Comparison of ENCODE assay signal across 1 cellular context in the genomic region with DNA sequence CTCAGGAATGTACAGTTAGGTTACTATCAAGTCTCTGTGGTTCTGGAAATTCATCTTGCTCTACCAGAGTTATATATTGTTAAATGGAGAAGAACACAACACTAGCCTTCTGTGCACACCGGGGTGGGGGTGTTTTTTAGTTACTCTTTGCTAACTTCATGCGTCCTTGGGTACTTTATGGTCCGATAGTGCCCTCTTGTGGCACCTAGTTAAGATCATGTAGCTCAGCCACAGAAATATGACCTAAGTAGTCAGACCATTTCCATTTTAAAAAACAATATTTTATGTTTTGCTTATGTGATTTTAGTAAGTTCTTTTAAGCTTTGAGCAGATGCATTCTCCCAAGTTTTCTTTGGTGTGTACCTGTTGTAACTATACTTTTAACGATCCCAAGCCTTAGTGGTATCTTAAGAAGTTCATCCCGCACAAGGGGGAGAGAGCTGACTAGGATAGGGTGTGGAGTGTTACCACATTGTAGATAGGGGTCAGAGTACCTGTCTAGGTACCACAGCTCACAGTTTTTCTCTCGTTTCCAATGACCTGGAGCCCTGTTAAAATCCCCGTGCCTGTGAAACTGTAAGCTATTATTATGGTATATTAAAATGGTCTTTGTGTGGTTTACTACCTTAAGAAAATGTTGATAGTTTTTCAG.
A peak's percentile ranks its signal among the peaks of the same experiment; 100 is the strongest.
TF ChIP-seq lines count a peak whose summit lies in the region.

No MANE protein-coding gene starts in this region.

TF ChIP-seq in GM12878, 131 proteins besides CTCF, POLR2A, EP300 and RAD21:
- no peak for TF ChIP-seq TCF3 (IDR thresholded peaks at IDR 0.05; ENCODE audit: borderline replicate concordance, insufficient read depth, low read depth, low read length)
- 0 out of 2 replicates have a peak, but pooled peaks have one; percentile 20 for TF ChIP-seq YY1 (IDR thresholded peaks at IDR 0.05; ENCODE audit: low read depth, low read length)
- TF ChIP-seq TARDBP (IDR thresholded peaks at IDR 0.05; ENCODE audit: borderline replicate concordance), result no peak
- 0 out of 2 replicates have a peak, but pooled peaks have one; percentile 19 for TF ChIP-seq RUNX3 (IDR thresholded peaks at IDR 0.05; ENCODE audit: low read length)
- TF ChIP-seq SMC3 (IDR thresholded peaks at IDR 0.05; ENCODE audit: borderline replicate concordance, low read length), result peak; percentile 68; the same call in 1 of the 2 replicates
TF ChIP-seq in GM12878: peak in this region for 3.
